In the genomic region with DNA sequence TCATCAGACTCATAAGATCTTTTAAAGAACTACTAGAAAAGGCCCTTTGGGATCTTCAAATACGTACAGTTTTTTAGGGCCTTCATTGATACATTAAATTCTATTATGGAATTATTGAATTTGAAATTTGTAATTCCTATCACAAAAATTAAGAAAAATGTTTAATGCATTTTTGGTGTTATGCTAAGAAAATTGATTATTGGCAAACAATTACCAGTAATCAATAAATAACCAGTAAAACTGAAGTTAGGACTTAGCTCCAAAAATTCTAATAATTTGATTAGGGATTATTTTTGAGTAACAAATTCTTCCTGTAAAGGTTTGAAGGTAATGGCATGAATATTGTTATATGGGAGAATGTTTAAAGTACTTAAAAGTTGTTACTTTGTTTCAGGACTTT, we compare ENCODE assay signal across 18 cellular contexts.
"Had no signal": no experiment of that assay in that cellular context is flagged by ENCODE, and none has a peak within 500 bp of the region (broad histone marks: within the 10 kb centered on the region; RNA-seq: fewer than 3 reads in every experiment).

No MANE protein-coding gene starts in this region.

- DNase-seq: Karpas-422, KG1, MG63, NCI-H1092 treated with DMSO at 0.1 percent for 48 hours, NCI-H1436, NCI-H187, NCI-H2029, NCI-H2081 treated with DMSO at 0.1 percent for 48 hours, NCI-H2171, NCI-H226, NCI-H446, NCI-H510A, NCI-H524 treated with DMSO at 0.1 percent for 48 hours, NCI-H69, NCI-H774, Right ventricle myocardium superior, RPMI8226, SIG-M5 had no signal
